In genomic region chr9:124776613-124776951, GRCh38 we compare ENCODE assay signal across 8 cellular contexts. TPM values are rescaled to one million over a fixed set of nuclear protein-coding genes. Genes with fewer than 3 reads are reported as not detected.
DNase-seq lines count a peak whose midpoint lies in the region; ATAC-seq, FAIRE-seq and TF ChIP-seq lines count a peak whose summit lies in the region.

No MANE protein-coding gene starts in this region.

- TF ChIP-seq POLR2A in lower leg skin (IDR thresholded peaks at IDR 0.05) = no peak

- no peak for ATAC-seq in GM21619 (IDR thresholded peaks at IDR 0.05; ENCODE audit: unreplicated experiment)

- no peak overlapping the region for H3K27ac ChIP-seq in ascending aorta
- H3K27ac ChIP-seq in thymus (ENCODE audit: low read depth) = no peak overlapping the region

- no peak overlapping the region for H3K27ac Mint-ChIP-seq in activated CD4-positive, alpha-beta T cell treated with anti-CD3 and anti-CD28 coated beads, Interleukin-2, amount 10 ng/mL, durations not matched to agents 7 days and 5 days

- H3K36me3 Mint-ChIP-seq in activated CD4-positive, alpha-beta T cell treated with anti-CD3 and anti-CD28 coated beads, Interleukin-2, amount 10 ng/mL, durations not matched to agents 7 days and 5 days (ENCODE audit: low read depth) = no peaks in the 10 kb centered on the region

- intact Hi-C loops in ascending aorta (cut with DNase I) (loop anchor here (5.0 kb wide), 1 partner anchor 606 kb away; no protein-coding TSS in a partner anchor), lower leg skin (cut with DNase I; ENCODE audit: low total_unique reads) (loop anchor here (10.0 kb wide), 1 partner anchor 598 kb away; no protein-coding TSS in a partner anchor)

- DNase-seq in activated CD4-positive, alpha-beta T cell treated with anti-CD3 and anti-CD28 coated beads, Interleukin-2, amount 10 ng/mL, durations not matched to agents 7 days and 5 days = no peak
- DNase-seq in activated CD4-positive, alpha-beta T cell treated with anti-CD3 and anti-CD28 coated beads, Interleukin-2, amount 50 U/mL, for 4 hours = no peak
- DNase-seq in ascending aorta (ENCODE audit: low spot score in 2 of 2) (no peak), lower leg skin (ENCODE audit: low spot score in 2 of 2) (no peak), NCI-H2107 treated with DMSO at 0.1 percent for 48 hours (lab: John Stamatoyannopoulos, UW; ENCODE audit: unreplicated experiment) (no peak), GM19239 (ENCODE audit: insufficient read length, low spot score) (no peak)

- H3K4me3 ChIP-seq in ascending aorta (peak overlapping the region; percentile 61 to 67), lower leg skin (ENCODE audit: low read depth, poor library complexity, severe bottlenecking) (peak overlapping the region; percentile 49), thymus (ENCODE audit: low read length) (peak overlapping the region; percentile 41)

- no peak for FAIRE-seq in GM19239 (lab: Jason Lieb, UNC)

- H3K27me3 ChIP-seq in ascending aorta (peaks cover 8% of the 10 kb centered on the region), thymus (ENCODE audit: control insufficient read depth, insufficient read depth) (peaks cover 46% of the 10 kb centered on the region)

- H3K27me3 Mint-ChIP-seq in activated CD4-positive, alpha-beta T cell treated with anti-CD3 and anti-CD28 coated beads, Interleukin-2, amount 10 ng/mL, durations not matched to agents 7 days and 5 days = peaks cover 44% of the 10 kb centered on the region

- H3K4me1 ChIP-seq in ascending aorta = peaks cover 0 to 17% of the 10 kb centered on the region in 2 donors
- H3K4me1 ChIP-seq in thymus (ENCODE audit: control insufficient read depth, insufficient read depth, low read length) = peaks cover 11% of the 10 kb centered on the region

- peak overlapping the region; percentile 28 for H3K4me3 Mint-ChIP-seq in activated CD4-positive, alpha-beta T cell treated with anti-CD3 and anti-CD28 coated beads, Interleukin-2, amount 10 ng/mL, durations not matched to agents 7 days and 5 days

- CTCF ChIA-PET in activated CD4-positive, alpha-beta T cell treated with anti-CD3 and anti-CD28 coated beads, Interleukin-2, amount 10 ng/mL, durations not matched to agents 7 days and 5 days (lab: Charles Lee) = interaction anchor here (0.7 to 10.2 kb wide), 3 partner anchors 11 to 911 kb away, joined by 3 to 173 read pairs (median 4); partner anchors contain the start of gene WDR38

- H3K36me3 ChIP-seq in ascending aorta (no peaks in the 10 kb centered on the region), thymus (ENCODE audit: control insufficient read depth, insufficient read depth) (no peaks in the 10 kb centered on the region)

- POLR2A ChIA-PET in activated CD4-positive, alpha-beta T cell treated with anti-CD3 and anti-CD28 coated beads, Interleukin-2, amount 10 ng/mL, durations not matched to agents 7 days and 5 days (lab: Charles Lee) = interaction anchor here (0.7 kb wide), 1 partner anchor 97 kb away, joined by 3 read pairs; no protein-coding TSS in a partner anchor

- TF ChIP-seq CTCF in ascending aorta (IDR thresholded peaks at IDR 0.05) (no peak), lower leg skin (IDR thresholded peaks at IDR 0.05) (no peak)

- H3K9me3 Mint-ChIP-seq in activated CD4-positive, alpha-beta T cell treated with anti-CD3 and anti-CD28 coated beads, Interleukin-2, amount 10 ng/mL, durations not matched to agents 7 days and 5 days = no peaks in the 10 kb centered on the region

- peaks cover 31% of the 10 kb centered on the region for H3K4me1 Mint-ChIP-seq in activated CD4-positive, alpha-beta T cell treated with anti-CD3 and anti-CD28 coated beads, Interleukin-2, amount 10 ng/mL, durations not matched to agents 7 days and 5 days

- H3K9me3 ChIP-seq in ascending aorta (no peaks in the 10 kb centered on the region), thymus (ENCODE audit: control insufficient read depth) (no peaks in the 10 kb centered on the region)

- 11 to 13% methylated on average over 12 of the region's 12 CpGs for WGBS in lower leg skin, 2 donors
- WGBS in thymus = 33% methylated on average over 12 of the region's 12 CpGs

RNA-seq across cellular contexts. Expression of gene OLFML2A, which starts 0.4 kb away (rescaled TPM):
- not detected for total RNA-seq in activated CD4-positive, alpha-beta T cell treated with anti-CD3 and anti-CD28 coated beads, Interleukin-2, amount 10 ng/mL, durations not matched to agents 7 days and 5 days
- 129 TPM for total RNA-seq in ascending aorta
- 10 to 100 TPM; 13.7 to 33.1 (median 25.7) TPM for total RNA-seq in lower leg skin
- polyA plus RNA-seq in thymus = 3.1 TPM

RNA-seq across cellular contexts. Expression of gene NR6A1, which starts 5.5 kb away (rescaled TPM):
- under 1 TPM; 0.10 to 0.19 TPM for total RNA-seq in activated CD4-positive, alpha-beta T cell treated with anti-CD3 and anti-CD28 coated beads, Interleukin-2, amount 10 ng/mL, durations not matched to agents 7 days and 5 days
- total RNA-seq in ascending aorta = 0.53 TPM
- total RNA-seq in lower leg skin = 1 to 10 TPM; 3.0 to 4.9 (median 3.8) TPM
- polyA plus RNA-seq in thymus = 0.52 TPM

Comparison
In these comparisons a context has a peak if more than half of its experiments do, and no peak if none do; other contexts are left out.
1. RNA of gene OLFML2A, which starts 0.4 kb away (total RNA-seq): 129 TPM in ascending aorta (single experiment) and 13.7 to 33.1 TPM in lower leg skin; not detected in activated CD4-positive, alpha-beta T cell treated with anti-CD3 and anti-CD28 coated beads, Interleukin-2, amount 10 ng/mL, durations not matched to agents 7 days and 5 days; every median in the first group is over 10 times any median in the second.
2. Peak in every context shown above with its lines, with median percentiles within 50 percentile points of each other: H3K4me3 ChIP-seq.